In the genomic region with DNA sequence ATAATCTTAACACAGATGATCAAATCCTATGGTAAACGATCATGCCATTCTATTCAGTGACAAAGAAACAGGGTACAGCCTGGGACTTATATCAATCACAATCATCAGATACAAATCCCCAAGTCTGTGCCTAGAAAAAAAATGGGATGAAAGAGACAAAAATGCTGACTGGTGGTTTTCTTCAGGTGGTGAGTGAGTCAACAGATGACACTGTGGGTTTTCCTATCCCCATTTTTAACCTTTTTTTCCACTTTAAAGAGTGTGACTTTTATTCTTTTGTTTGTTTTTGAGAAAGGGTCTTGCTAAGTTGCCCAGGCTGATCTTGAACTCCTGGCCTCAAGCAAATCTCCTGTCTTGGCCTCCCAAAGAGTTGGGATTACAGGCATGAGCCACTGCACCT, we compare ENCODE assay signal across 31 cellular contexts. TPM values are rescaled to one million over a fixed set of nuclear protein-coding genes. Genes with fewer than 3 reads are reported as not detected.
DNase-seq lines count a peak whose midpoint lies in the region; ATAC-seq, FAIRE-seq and TF ChIP-seq lines count a peak whose summit lies in the region.
"Had no signal": no experiment of that assay in that cellular context is flagged by ENCODE, and none has a peak within 500 bp of the region (broad histone marks: within the 10 kb centered on the region; RNA-seq: fewer than 3 reads in every experiment).

No MANE protein-coding gene starts in this region.

- 88% methylated on average over 1 of the region's 1 CpG for WGBS in A549 (ENCODE audit: missing lambda C conversion rate)

- no peaks in the 10 kb centered on the region for H3K9me3 Mint-ChIP-seq in CD4-positive, alpha-beta T cell
- no peaks in the 10 kb centered on the region for H3K9me3 Mint-ChIP-seq in activated T-helper 17 cell treated with anti-CD3 and anti-CD28 coated beads, Interleukin-2, amount 50 U/mL, for 72 hours

- no peak overlapping the region for H3K9ac ChIP-seq in endothelial cell of umbilical vein (replicated peaks; ENCODE audit: extremely low read depth, insufficient read depth, low read length)

- H2AFZ ChIP-seq in endothelial cell of umbilical vein (ENCODE audit: low read depth, low read length), result no peak overlapping the region
- H2AFZ ChIP-seq: hepatocyte, PC-9 had no signal

- TF ChIP-seq RAD21 in A549 (conservative IDR thresholded peaks at IDR 0.05 in 1 of 2, IDR thresholded peaks at IDR 0.05 in 1 of 2), result no peak

- CTCF ChIA-PET in A549 (lab: Yijun Ruan, JAX) (interaction anchor here (1.0 to 2.7 kb wide), 2 partner anchors 16 to 153 kb away, joined by 3 to 12 read pairs; a partner anchor contains a TSS), endothelial cell of umbilical vein (lab: Charles Lee) (no interaction called here)
- CTCF ChIA-PET in CD4-positive, alpha-beta T cell (lab: Charles Lee), result interaction anchor here (0.6 kb wide), 1 partner anchor 11 kb away, joined by 3 read pairs; no protein-coding TSS in a partner anchor

- ATAC-seq in A549, result no peak
- ATAC-seq in CD4-positive, alpha-beta T cell (ENCODE audit: poor library complexity), result no peak
- no peak for ATAC-seq in activated T-helper 17 cell treated with anti-CD3 and anti-CD28 coated beads, Interleukin-2, amount 50 U/mL, for 72 hours (replicated peaks)
- ATAC-seq in GM21390 (IDR thresholded peaks at IDR 0.05; ENCODE audit: unreplicated experiment), result no peak
- ATAC-seq: left cardiac atrium, mucosa of descending colon, pancreas had no signal

- no peak for TF ChIP-seq CTCF in A549 (IDR thresholded peaks at IDR 0.05)
- no peak for TF ChIP-seq CTCF in CD4-positive, alpha-beta T cell (IDR thresholded peaks at IDR 0.05)
- TF ChIP-seq CTCF in endothelial cell of umbilical vein (IDR thresholded peaks at IDR 0.05; ENCODE audit: extremely low read depth in 1 of 2, insufficient read depth in 1 of 2, low read depth in 1 of 2, low read length in 2 of 2), result no peak

- no peak overlapping the region for H3K27ac Mint-ChIP-seq in CD4-positive, alpha-beta T cell
- H3K27ac Mint-ChIP-seq in activated T-helper 17 cell treated with anti-CD3 and anti-CD28 coated beads, Interleukin-2, amount 50 U/mL, for 72 hours, result peak overlapping the region; percentile 50

- H3K27ac ChIP-seq in A549 (no peak overlapping the region), endothelial cell of umbilical vein (ENCODE audit: insufficient read depth, low read depth, low read length) (no peak overlapping the region)
- H3K27ac ChIP-seq in CD4-positive, alpha-beta T cell (ENCODE audit: low read depth, low read length), result no peak overlapping the region
- H3K27ac ChIP-seq: brain microvascular endothelial cell, C4-2B, dorsolateral prefrontal cortex, hepatocyte, pancreas, PC-9, stomach, thyroid gland had no signal

- peaks cover 64% of the 10 kb centered on the region for H3K36me3 Mint-ChIP-seq in CD4-positive, alpha-beta T cell (ENCODE audit: low read depth)
- peaks cover 62% of the 10 kb centered on the region for H3K36me3 Mint-ChIP-seq in activated T-helper 17 cell treated with anti-CD3 and anti-CD28 coated beads, Interleukin-2, amount 50 U/mL, for 72 hours (ENCODE audit: low read depth)

- H3K4me1 Mint-ChIP-seq in CD4-positive, alpha-beta T cell (ENCODE audit: low read depth), result peaks cover 31% of the 10 kb centered on the region
- H3K4me1 Mint-ChIP-seq in activated T-helper 17 cell treated with anti-CD3 and anti-CD28 coated beads, Interleukin-2, amount 50 U/mL, for 72 hours, result peaks cover 25% of the 10 kb centered on the region

- intact Hi-C loops in CD4-positive, alpha-beta T cell (cut with DNase I, micrococcal nuclease), result no loop called here
- intact Hi-C loops in endothelial cell of umbilical vein (cut with micrococcal nuclease), result no loop called here

- peaks cover 7 to 24% of the 10 kb centered on the region in 2 experiments for H3K36me3 ChIP-seq in endothelial cell of umbilical vein (ENCODE audit: control insufficient read depth in 2 of 2, extremely low read depth in 1 of 2, insufficient read depth in 2 of 2, low read length in 2 of 2)

- H3K27me3 Mint-ChIP-seq in CD4-positive, alpha-beta T cell, result no peaks in the 10 kb centered on the region
- H3K27me3 Mint-ChIP-seq in activated T-helper 17 cell treated with anti-CD3 and anti-CD28 coated beads, Interleukin-2, amount 50 U/mL, for 72 hours, result no peaks in the 10 kb centered on the region

- H3K4me3 Mint-ChIP-seq in CD4-positive, alpha-beta T cell, result peak overlapping the region; percentile 48
- peak overlapping the region; percentile 28 for H3K4me3 Mint-ChIP-seq in activated T-helper 17 cell treated with anti-CD3 and anti-CD28 coated beads, Interleukin-2, amount 50 U/mL, for 72 hours

- dilution Hi-C loops in endothelial cell of umbilical vein (cut with MboI; ENCODE audit: extremely low pct_ligation_motif_present, low sequenced_read_pairs), result no loop called here

- no peak overlapping the region for H3K4me2 ChIP-seq in A549
- H3K4me2 ChIP-seq in endothelial cell of umbilical vein (ENCODE audit: insufficient read depth, low read length), result no peak overlapping the region
- H3K4me2 ChIP-seq: hepatocyte, PC-9 had no signal

- no peaks in the 10 kb centered on the region for H3K9me1 ChIP-seq in endothelial cell of umbilical vein (replicated peaks; ENCODE audit: control insufficient read depth, extremely low read depth, insufficient read depth, low read length)

- H3K4me1 ChIP-seq in A549 (peaks cover 14% of the 10 kb centered on the region), endothelial cell of umbilical vein (ENCODE audit: control insufficient read depth, extremely low read depth, insufficient read depth, low read length) (peaks cover 11% of the 10 kb centered on the region)

- POLR2A ChIA-PET in A549 (lab: Yijun Ruan, JAX) (no interaction called here), endothelial cell of umbilical vein (lab: Charles Lee) (no interaction called here)
- POLR2A ChIA-PET in CD4-positive, alpha-beta T cell (lab: Charles Lee), result interaction anchor here (0.7 kb wide), 1 partner anchor 28 kb away, joined by 4 read pairs; a partner anchor contains a TSS

- H3K9me3 ChIP-seq in A549, result no peaks in the 10 kb centered on the region
- no peaks in the 10 kb centered on the region for H3K9me3 ChIP-seq in CD4-positive, alpha-beta T cell (ENCODE audit: control insufficient read depth, low read length)
- H3K9me3 ChIP-seq in endothelial cell of umbilical vein (replicated peaks; ENCODE audit: control insufficient read depth, insufficient read depth, low read length), result no peaks in the 10 kb centered on the region
- H3K9me3 ChIP-seq: mucosa of descending colon, pancreas, stomach, thyroid gland had no signal

- no peak overlapping the region for H3K4me3 ChIP-seq in A549
- H3K4me3 ChIP-seq in endothelial cell of umbilical vein (replicated peaks in 1 of 3; ENCODE audit: insufficient read depth in 1 of 3, low read depth in 1 of 3, low read length in 3 of 3), result no peak overlapping the region
- H3K4me3 ChIP-seq: hepatocyte, lung, mucosa of descending colon, pancreas, PC-9, stomach, thyroid gland had no signal

- TF ChIP-seq POLR2A in A549 (IDR thresholded peaks at IDR 0.05; ENCODE audit: low read length) (no peak), endothelial cell of umbilical vein (IDR thresholded peaks at IDR 0.05; ENCODE audit: low read depth, low read length) (no peak)

- DNase-seq in A549 (ENCODE audit: low read depth in 1 of 2, low spot score in 1 of 2), result no peak
- no peak for DNase-seq in CD4-positive, alpha-beta T cell
- DNase-seq in endothelial cell of umbilical vein (ENCODE audit: low read depth, low spot score), result no peak
- no peak for DNase-seq in iPS-NIHi7 (ENCODE audit: extremely low spot score)
- DNase-seq in DMS 273 treated with DMSO at 0.1 percent for 48 hours (lab: John Stamatoyannopoulos, UW), result no peak
- DNase-seq: activated CD4-positive, alpha-beta T cell treated with anti-CD3 and anti-CD28 coated beads, Interleukin-2, amount 50 U/mL, for 48 hours; activated gamma-delta T cell treated with Interleukin-2 at 50 U/mL for 16 hours; brain microvascular endothelial cell; DND-41; dorsolateral prefrontal cortex; left cardiac atrium; mucosa of descending colon; NCI-H146; NCI-H2107; NCI-H345; pancreas; PC-9; retina; Right ventricle myocardium superior; small intestine; stomach; T-helper 2 cell; thyroid gland had no signal

- no peaks in the 10 kb centered on the region for H3K27me3 ChIP-seq in CD4-positive, alpha-beta T cell (ENCODE audit: control insufficient read depth, insufficient read depth, low read length)
- H3K27me3 ChIP-seq in endothelial cell of umbilical vein (ENCODE audit: control insufficient read depth in 2 of 2, insufficient read depth in 2 of 2, low read length in 2 of 2), result no peaks in the 10 kb centered on the region
- H3K27me3 ChIP-seq: brain microvascular endothelial cell, dorsolateral prefrontal cortex, hepatocyte, pancreas, stomach, thyroid gland had no signal

- peaks cover 17% of the 10 kb centered on the region for H3K79me2 ChIP-seq in endothelial cell of umbilical vein (ENCODE audit: control insufficient read depth, insufficient read depth, low read length)

- H4K20me1 ChIP-seq in endothelial cell of umbilical vein (replicated peaks; ENCODE audit: control insufficient read depth, extremely low read depth, insufficient read depth, low read length), result no peaks in the 10 kb centered on the region

- no peak for TF ChIP-seq EP300 in A549 (IDR thresholded peaks at IDR 0.05)

- FAIRE-seq in A549 (lab: Jason Lieb, UNC) (no peak), endothelial cell of umbilical vein (lab: Jason Lieb, UNC) (peak; percentile 8)
- FAIRE-seq: endometrium, pancreas, small intestine had no signal

- BruUV-seq in endothelial cell of umbilical vein (replicated peaks; lab: Mats Ljungman, UMichigan), result no TSS peak

RNA-seq across cellular contexts. Expression of a gene that starts 3.2 kb away (rescaled TPM):
- polyA plus RNA-seq in A549 (2011; rRNA removed) (39.2 and 50.3 TPM in 2 replicates), A549 (2017; fragmentation: RNase III; extraction: RNeasy Plus Mini Kit Qiagen cat#74134 plus additional on column Dnase treatment) (83.0 to 93.6 TPM (median 92.5 TPM) in 3 replicates), endothelial cell of umbilical vein (88.3 and 97.2 TPM in 2 replicates)
- polyA plus RNA-seq in A549 (2012; cell fraction: cytosol; rRNA removed), result 40.3 and 49.3 TPM in 2 replicates
- polyA plus RNA-seq in A549 (2012; cell fraction: nucleus; rRNA removed), result 87.4 and 112 TPM in 2 replicates
- polyA minus RNA-seq in A549 (2011; rRNA and poly(A)+ RNA removed), result 47.2 and 76.6 TPM in 2 replicates
- total RNA-seq in CD4-positive, alpha-beta T cell, result 100 to 1,000 TPM; 106 to 107 TPM
- 100 to 1,000 TPM; 113 to 123 TPM for total RNA-seq in activated T-helper 17 cell treated with anti-CD3 and anti-CD28 coated beads, Interleukin-2, amount 50 U/mL, for 72 hours
- 143 and 150 TPM in 2 replicates for total RNA-seq in endothelial cell of umbilical vein
- 61.2 and 64.5 TPM in 2 replicates for polyA plus RNA-seq in endothelial cell of umbilical vein (2011; cell fraction: cytosol; rRNA removed)
- 129 and 141 TPM in 2 replicates for polyA plus RNA-seq in endothelial cell of umbilical vein (2011; cell fraction: nucleus; rRNA removed)
- 106 and 126 TPM in 2 replicates for polyA plus RNA-seq in endothelial cell of umbilical vein (2012)
- polyA minus RNA-seq in endothelial cell of umbilical vein, result 72.8 and 92.2 TPM in 2 replicates
- 89.1 TPM for polyA minus RNA-seq in endothelial cell of umbilical vein (2011; cell fraction: cytosol; rRNA and poly(A)+ RNA removed)
- 32.6 and 40.5 TPM in 2 replicates for polyA minus RNA-seq in endothelial cell of umbilical vein (2011; cell fraction: nucleus; rRNA and poly(A)+ RNA removed)

RNA-seq across cellular contexts. Expression of a gene that starts 15.0 kb away (rescaled TPM):
- polyA plus RNA-seq in A549 (2011; rRNA removed) (60.2 and 70.7 TPM in 2 replicates), A549 (2017; fragmentation: RNase III; extraction: RNeasy Plus Mini Kit Qiagen cat#74134 plus additional on column Dnase treatment) (99.8 to 139 TPM (median 136 TPM) in 3 replicates), endothelial cell of umbilical vein (0.59 TPM in 2 replicates)
- polyA plus RNA-seq in A549 (2012; cell fraction: cytosol; rRNA removed), result 65.9 and 77.9 TPM in 2 replicates
- polyA plus RNA-seq in A549 (2012; cell fraction: nucleus; rRNA removed), result 394 and 431 TPM in 2 replicates
- 198 and 226 TPM in 2 replicates for polyA minus RNA-seq in A549 (2011; rRNA and poly(A)+ RNA removed)
- 1 to 10 TPM; 1.8 to 2.5 TPM for total RNA-seq in CD4-positive, alpha-beta T cell
- 1 to 10 TPM in 1 of 2 donors, under 1 TPM in 1; 0.84 to 9.2 TPM for total RNA-seq in activated T-helper 17 cell treated with anti-CD3 and anti-CD28 coated beads, Interleukin-2, amount 50 U/mL, for 72 hours
- total RNA-seq in endothelial cell of umbilical vein, result 2.9 and 7.9 TPM in 2 replicates
- 0.21 and 0.28 TPM in 2 replicates for polyA plus RNA-seq in endothelial cell of umbilical vein (2011; cell fraction: cytosol; rRNA removed)
- 2.7 and 3.9 TPM in 2 replicates for polyA plus RNA-seq in endothelial cell of umbilical vein (2011; cell fraction: nucleus; rRNA removed)
- 0.75 and 1.3 TPM in 2 replicates for polyA plus RNA-seq in endothelial cell of umbilical vein (2012)
- 1.3 and 1.8 TPM in 2 replicates for polyA minus RNA-seq in endothelial cell of umbilical vein
- polyA minus RNA-seq in endothelial cell of umbilical vein (2011; cell fraction: cytosol; rRNA and poly(A)+ RNA removed), result 1.6 TPM
- polyA minus RNA-seq in endothelial cell of umbilical vein (2011; cell fraction: nucleus; rRNA and poly(A)+ RNA removed), result 2.1 and 2.2 TPM in 2 replicates

RNA-seq across cellular contexts. Expression of a gene that starts 28.1 kb away (rescaled TPM):
- polyA plus RNA-seq in A549 (2011; rRNA removed) (23.0 and 23.8 TPM in 2 replicates), A549 (2017; fragmentation: RNase III; extraction: RNeasy Plus Mini Kit Qiagen cat#74134 plus additional on column Dnase treatment) (23.3 to 28.1 TPM (median 26.0 TPM) in 3 replicates), endothelial cell of umbilical vein (124 and 206 TPM in 2 replicates)
- polyA plus RNA-seq in A549 (2012; cell fraction: cytosol; rRNA removed), result 39.6 and 58.1 TPM in 2 replicates
- polyA plus RNA-seq in A549 (2012; cell fraction: nucleus; rRNA removed), result 36.5 and 39.0 TPM in 2 replicates
- 8.4 and 8.9 TPM in 2 replicates for polyA minus RNA-seq in A549 (2011; rRNA and poly(A)+ RNA removed)
- total RNA-seq in CD4-positive, alpha-beta T cell, result 10 to 100 TPM; 53.6 to 55.9 TPM
- 10 to 100 TPM; 65.7 to 71.9 TPM for total RNA-seq in activated T-helper 17 cell treated with anti-CD3 and anti-CD28 coated beads, Interleukin-2, amount 50 U/mL, for 72 hours
- total RNA-seq in endothelial cell of umbilical vein, result 51.0 and 53.2 TPM in 2 replicates
- polyA plus RNA-seq in endothelial cell of umbilical vein (2011; cell fraction: cytosol; rRNA removed), result 56.1 and 94.1 TPM in 2 replicates
- 17.1 and 22.5 TPM in 2 replicates for polyA plus RNA-seq in endothelial cell of umbilical vein (2011; cell fraction: nucleus; rRNA removed)
- 54.3 and 72.4 TPM in 2 replicates for polyA plus RNA-seq in endothelial cell of umbilical vein (2012)
- polyA minus RNA-seq in endothelial cell of umbilical vein, result 15.7 and 17.6 TPM in 2 replicates
- 97.0 TPM for polyA minus RNA-seq in endothelial cell of umbilical vein (2011; cell fraction: cytosol; rRNA and poly(A)+ RNA removed)
- polyA minus RNA-seq in endothelial cell of umbilical vein (2011; cell fraction: nucleus; rRNA and poly(A)+ RNA removed), result 5.4 and 7.8 TPM in 2 replicates

RNA-seq across cellular contexts. Expression of a gene that starts 39.0 kb away (rescaled TPM):
- polyA plus RNA-seq in A549 (2011; rRNA removed) (11.9 and 18.1 TPM in 2 replicates), A549 (2017; fragmentation: RNase III; extraction: RNeasy Plus Mini Kit Qiagen cat#74134 plus additional on column Dnase treatment) (2.3 to 3.0 TPM (median 2.6 TPM) in 3 replicates), endothelial cell of umbilical vein (not detected in 2 replicates)
- polyA plus RNA-seq in A549 (2012; cell fraction: cytosol; rRNA removed), result 0.89 and 0.93 TPM in 2 replicates
- polyA plus RNA-seq in A549 (2012; cell fraction: nucleus; rRNA removed), result 0.55 and 1.0 TPM in 2 replicates
- polyA minus RNA-seq in A549 (2011; rRNA and poly(A)+ RNA removed), result 5.7 and 7.4 TPM in 2 replicates
- not detected for total RNA-seq in CD4-positive, alpha-beta T cell
- not detected for total RNA-seq in activated T-helper 17 cell treated with anti-CD3 and anti-CD28 coated beads, Interleukin-2, amount 50 U/mL, for 72 hours
- total RNA-seq in endothelial cell of umbilical vein, result not detected in 2 replicates
- not detected in 2 replicates for polyA plus RNA-seq in endothelial cell of umbilical vein (2011; cell fraction: cytosol; rRNA removed)
- not detected in 2 replicates for polyA plus RNA-seq in endothelial cell of umbilical vein (2011; cell fraction: nucleus; rRNA removed)
- polyA plus RNA-seq in endothelial cell of umbilical vein (2012), result not detected in 2 replicates
- not detected in 2 replicates for polyA minus RNA-seq in endothelial cell of umbilical vein
- polyA minus RNA-seq in endothelial cell of umbilical vein (2011; cell fraction: cytosol; rRNA and poly(A)+ RNA removed), result 1.2 TPM
- not detected in 2 replicates for polyA minus RNA-seq in endothelial cell of umbilical vein (2011; cell fraction: nucleus; rRNA and poly(A)+ RNA removed)
- total RNA-seq: cerebellum, Right ventricle myocardium superior had no signal
- polyA plus RNA-seq: neural cell had no signal
